ENCODE assay signal across 10 cellular contexts in genomic region chr15:63210151-63211051, GRCh38. TPM values are rescaled to one million over a fixed set of nuclear protein-coding genes. Genes with fewer than 3 reads are reported as not detected.
A peak's percentile ranks its signal among the peaks of the same experiment; 100 is the strongest.
DNase-seq lines count a peak whose midpoint lies in the region; ATAC-seq and TF ChIP-seq lines count a peak whose summit lies in the region.
"Had no signal": no experiment of that assay in that cellular context is flagged by ENCODE, and none has a peak within 500 bp of the region (broad histone marks: within the 10 kb centered on the region; RNA-seq: fewer than 3 reads in every experiment).

No MANE protein-coding gene starts in this region.

- H3K27ac ChIP-seq in DOHH2 (ENCODE audit: low read depth, low read length), result no peak overlapping the region
- peak overlapping the region; percentile 53 to 96 (median 88) for H3K27ac ChIP-seq in dorsolateral prefrontal cortex

- DNase-seq in NCI-H69 (lab: John Stamatoyannopoulos, UW), result peak; percentile 22
- peak in 1 of 10 donors; percentile 24 for DNase-seq in dorsolateral prefrontal cortex
- DNase-seq in pons (ENCODE audit: low spot score), result peak; percentile 95
- DNase-seq in stimulated activated CD4-positive, alpha-beta T cell treated with anti-CD3 and anti-CD28 coated beads, Interleukin-4, amount 100 ng/mL, for 1 hour, result no peak
- no peak for DNase-seq in NCI-H1930 (lab: John Stamatoyannopoulos, UW)
- DNase-seq: body of pancreas, right lobe of liver had no signal

- no peaks in the 10 kb centered on the region for H3K9me3 ChIP-seq in DOHH2 (ENCODE audit: control insufficient read depth, insufficient read depth, low read length)
- H3K9me3 ChIP-seq: body of pancreas, right lobe of liver had no signal

- TF ChIP-seq CTCF in DOHH2 (IDR thresholded peaks at IDR 0.05; ENCODE audit: low read depth, low read length, poor library complexity, severe bottlenecking) (no peak), dorsolateral prefrontal cortex (IDR thresholded peaks at IDR 0.05 in 54 of 56, conservative IDR thresholded peaks at IDR 0.05 in 2 of 56; ENCODE audit: low read depth in 1 of 56, partially characterized antibody in 56 of 56) (peak in 1 of 56 donors; percentile 7)

- peaks cover 70% of the 10 kb centered on the region for H3K79me2 ChIP-seq in DOHH2 (ENCODE audit: control insufficient read depth, low read length)

- peaks cover 26% of the 10 kb centered on the region for H3K4me1 ChIP-seq in DOHH2 (ENCODE audit: control insufficient read depth, low read length)

- H3F3A ChIP-seq in DOHH2 (ENCODE audit: control insufficient read depth, insufficient read depth), result no peaks in the 10 kb centered on the region

- H3K9me2 ChIP-seq in DOHH2 (replicated peaks; ENCODE audit: control insufficient read depth, low read length), result no peaks in the 10 kb centered on the region

- H3K4me2 ChIP-seq in DOHH2 (ENCODE audit: low read length), result peak overlapping the region; percentile 18; the same call in 1 of the 2 replicates

- intact Hi-C loops in dorsolateral prefrontal cortex (cut with DNase I), result no loop called here

- no peaks in the 10 kb centered on the region for H3K36me3 ChIP-seq in DOHH2 (ENCODE audit: control insufficient read depth, low read length)
- H3K36me3 ChIP-seq: right lobe of liver had no signal

- H4K20me1 ChIP-seq in DOHH2 (ENCODE audit: control insufficient read depth, insufficient read depth, low read depth, low read length), result no peaks in the 10 kb centered on the region

- H3K4me3 ChIP-seq in DOHH2 (ENCODE audit: low read length), result 0 out of 2 replicates have a peak overlapping the region, but pooled peaks have one; percentile 2
- peak overlapping the region in 48 of 59 donors; percentile 1 to 59 (median 32) for H3K4me3 ChIP-seq in dorsolateral prefrontal cortex
- H3K4me3 ChIP-seq: body of pancreas, right lobe of liver had no signal

- H3K27me3 ChIP-seq in DOHH2 (ENCODE audit: control insufficient read depth, low read length), result no peaks in the 10 kb centered on the region
- no peaks in the 10 kb centered on the region for H3K27me3 ChIP-seq in dorsolateral prefrontal cortex
- H3K27me3 ChIP-seq: body of pancreas, right lobe of liver had no signal

- ATAC-seq in HG03457 (IDR thresholded peaks at IDR 0.05; ENCODE audit: unreplicated experiment) (no peak), HG03159 (IDR thresholded peaks at IDR 0.05; ENCODE audit: unreplicated experiment) (no peak)
- ATAC-seq: body of pancreas had no signal

RNA-seq across cellular contexts. Expression of gene RAB8B, which starts 21.0 kb away (rescaled TPM):
- total RNA-seq in dorsolateral prefrontal cortex, result 10 to 100 TPM; 22.5 to 54.3 (median 36.0) TPM

RNA-seq across cellular contexts. Expression of gene RPS27L, which starts 53.1 kb away (rescaled TPM):
- total RNA-seq in dorsolateral prefrontal cortex, result 10 to 100 TPM; 35.0 to 86.0 (median 57.2) TPM

Comparison
In these comparisons a context has a peak if more than half of its experiments do, and no peak if none do; other contexts are left out.
1. DNase-seq: peak in NCI-H69 (single experiment) and pons (single experiment); none in stimulated activated CD4-positive, alpha-beta T cell treated with anti-CD3 and anti-CD28 coated beads, Interleukin-4, amount 100 ng/mL, for 1 hour (single experiment) and NCI-H1930 (0 of 2).